In genomic region chr13:67278230-67278629, GRCh38 we compare ENCODE assay signal across 19 cellular contexts. TPM values are rescaled to one million over a fixed set of nuclear protein-coding genes. Genes with fewer than 3 reads are reported as not detected.
DNase-seq lines count a peak whose midpoint lies in the region; ATAC-seq and TF ChIP-seq lines count a peak whose summit lies in the region.
"Had no signal": no experiment of that assay in that cellular context is flagged by ENCODE, and none has a peak within 500 bp of the region (broad histone marks: within the 10 kb centered on the region; RNA-seq: fewer than 3 reads in every experiment).

No MANE protein-coding gene starts in this region.

- no peak for TF ChIP-seq POLR2A in heart left ventricle (IDR thresholded peaks at IDR 0.05)

- no peaks in the 10 kb centered on the region for H3K36me3 Mint-ChIP-seq in nephron (ENCODE audit: low read depth)

- intact Hi-C loops in heart left ventricle (cut with DNase I), result no loop called here

- peak overlapping the region; percentile 7 to 85 (median 25) for H3K27ac Mint-ChIP-seq in nephron

- no peak overlapping the region for H3K4me3 Mint-ChIP-seq in nephron

- WGBS in heart left ventricle, 4 donors, result 51 to 68% (median 62%) methylated on average over 2 of the region's 2 CpGs

- H3K27me3 ChIP-seq in BJ (ENCODE audit: control insufficient read depth, insufficient read depth, low read length) (no peaks in the 10 kb centered on the region), heart left ventricle (no peaks in the 10 kb centered on the region)
- H3K27me3 ChIP-seq: esophagus squamous epithelium had no signal

- POLR2A ChIA-PET in BJ (lab: Charles Lee), result no interaction called here

- no peak overlapping the region for H3K4me3 ChIP-seq in BJ (ENCODE audit: low read depth, low read length)
- no peak overlapping the region for H3K4me3 ChIP-seq in epithelial cell of proximal tubule (ENCODE audit: low read depth, low read length)
- H3K4me3 ChIP-seq in heart left ventricle, result no peak overlapping the region
- H3K4me3 ChIP-seq: esophagus squamous epithelium had no signal

- DNase-seq in BJ (ENCODE audit: low read depth) (peak; percentile 46), NCI-H446 treated with DMSO at 0.1 percent for 48 hours (lab: John Stamatoyannopoulos, UW) (peak; percentile 14), epithelial cell of proximal tubule (ENCODE audit: low read depth) (peak; percentile 48), heart left ventricle (no peak), pons (ENCODE audit: low spot score) (no peak), HuH-7.5 (ENCODE audit: low spot score) (no peak)
- no peak for DNase-seq in activated CD4-positive, CD25-positive, alpha-beta regulatory T cell (lab: John Stamatoyannopoulos, UW)
- DNase-seq: activated CD4-positive, alpha-beta T cell treated with anti-CD3 and anti-CD28 coated beads for 1 hour; activated effector memory CD4-positive, alpha-beta T cell treated with anti-CD3 and anti-CD28 coated beads, Interleukin-2, amount 50 U/mL, for 16 hours; aorta; Caco-2; esophagus squamous epithelium; GF-D8; GOT3; NCI-H1694 treated with DMSO at 0.1 percent for 48 hours; NCI-H510A; SIG-M5; stimulated activated CD4-positive, alpha-beta T cell treated with anti-CD3 and anti-CD28 coated beads, Interleukin-1b, Interleukin-23, amount 100 ng/mL, for 48 hours had no signal

- H3K9me3 ChIP-seq in heart left ventricle, result no peaks in the 10 kb centered on the region
- H3K9me3 ChIP-seq: Caco-2, esophagus squamous epithelium had no signal

- H3K27me3 Mint-ChIP-seq in nephron (ENCODE audit: low read depth), result no peaks in the 10 kb centered on the region

- ATAC-seq in heart left ventricle, result no peak

- no peaks in the 10 kb centered on the region for H3K4me1 ChIP-seq in heart left ventricle
- H3K4me1 ChIP-seq: esophagus squamous epithelium had no signal

- TF ChIP-seq CTCF in BJ (IDR thresholded peaks at IDR 0.05; ENCODE audit: insufficient read depth, low read depth, low read length) (no peak), epithelial cell of proximal tubule (conservative IDR thresholded peaks at IDR 0.05; ENCODE audit: low read depth, low read length) (no peak), nephron (IDR thresholded peaks at IDR 0.05; ENCODE audit: unreplicated experiment in 3 of 3) (no peak), heart left ventricle (IDR thresholded peaks at IDR 0.05) (no peak)

- CTCF ChIA-PET in BJ (lab: Yijun Ruan, JAX), result interaction anchor here (1.0 kb wide), 1 partner anchor 14 kb away, joined by 3 read pairs; no protein-coding TSS in a partner anchor

- no peak overlapping the region for H3K27ac ChIP-seq in heart left ventricle
- H3K27ac ChIP-seq: esophagus squamous epithelium had no signal

- peaks cover 8% of the 10 kb centered on the region for H3K9me3 Mint-ChIP-seq in nephron

- H3K4me1 Mint-ChIP-seq in nephron, result peaks cover 26% of the 10 kb centered on the region

- H3K36me3 ChIP-seq in BJ (ENCODE audit: control insufficient read depth, insufficient read depth, low read length) (no peaks in the 10 kb centered on the region), heart left ventricle (no peaks in the 10 kb centered on the region)
- H3K36me3 ChIP-seq: esophagus squamous epithelium had no signal

RNA-seq across cellular contexts. Expression of gene PCDH9, which starts 48.1 kb away (rescaled TPM):
- polyA plus RNA-seq in BJ (2011; rRNA removed) (2.3 and 4.1 TPM in 2 replicates), heart left ventricle (10 to 100 TPM in 1 of 2 donors, 1 to 10 TPM in 1; 3.0 to 39.6 TPM)
- 9.9 and 12.3 TPM in 2 replicates for polyA minus RNA-seq in BJ (2011; rRNA and poly(A)+ RNA removed)
- total RNA-seq in epithelial cell of proximal tubule (0.40 and 0.51 TPM in 2 replicates), heart left ventricle (10 to 100 TPM; 13.6 to 26.9 (median 21.6) TPM)

Comparison
In these comparisons a context has a peak if more than half of its experiments do, and no peak if none do; other contexts are left out.
1. DNase-seq: peak in BJ (single experiment), NCI-H446 treated with DMSO at 0.1 percent for 48 hours (single experiment) and epithelial cell of proximal tubule (single experiment); none in heart left ventricle (0 of 5), activated CD4-positive, CD25-positive, alpha-beta regulatory T cell (0 of 4), pons (single experiment) and HuH-7.5 (single experiment).